8 cellular contexts compared by ENCODE assay signal in genomic region chr11:113251281-113251680, GRCh38.
"Had no signal": no experiment of that assay in that cellular context is flagged by ENCODE, and none has a peak within 500 bp of the region (broad histone marks: within the 10 kb centered on the region; RNA-seq: fewer than 3 reads in every experiment).

No MANE protein-coding gene starts in this region.

- H3K4me3 Mint-ChIP-seq: HFFc6 had no signal

- H3K9me3 ChIP-seq: HAP-1 had no signal

- H2AFZ ChIP-seq: GM23248 had no signal

- H3K27ac Mint-ChIP-seq: HFFc6 had no signal

- H3K27ac ChIP-seq: GM23248 had no signal

- H3K4me1 ChIP-seq: HAP-1 had no signal

- H3K9me3 Mint-ChIP-seq: HFFc6 had no signal

- ATAC-seq: HCT116, K562 had no signal

- H3K4me3 ChIP-seq: GM23248, HAP-1, K562 had no signal

- H3K36me3 ChIP-seq: HAP-1 had no signal

- DNase-seq: GM23248, GOT3, H7, HFFc6, IMR-90 had no signal

- H3K9ac ChIP-seq: GM23248 had no signal
